30 cellular contexts compared by ENCODE assay signal in genomic region chr11:868802-869201, GRCh38. TPM values are rescaled to one million over a fixed set of nuclear protein-coding genes. Genes with fewer than 3 reads are reported as not detected.
"Had no signal": no experiment of that assay in that cellular context is flagged by ENCODE, and none has a peak within 500 bp of the region (broad histone marks: within the 10 kb centered on the region; RNA-seq: fewer than 3 reads in every experiment).

No MANE protein-coding gene starts in this region.

- H3K4me2 ChIP-seq: neural progenitor cell had no signal

- H3K9me3 Mint-ChIP-seq: dendritic cell treated with granulocyte-macrophage colony-stimulating factor and Interleukin-4, amounts not matched to agents 40 ng/mL and 50 ng/mL, for 4 days; endodermal cell; naive thymus-derived CD4-positive, alpha-beta T cell; nephron; neural progenitor cell; stimulated activated naive B cell treated with anti-CD40 and anti-IgM and Interleukin-4, amounts not matched to agents 10 μg/mL and 1 μg/mL and 100 μg/mL, for 72 hours; stimulated activated naive CD8-positive, alpha-beta T cell treated with anti-CD3 and anti-CD28 coated beads, Interleukin-15, Interleukin-2, amounts not matched to agents 100 ng/mL and 50 ng/mL, for 24 hours had no signal

- H3K4me1 Mint-ChIP-seq: endodermal cell; naive thymus-derived CD4-positive, alpha-beta T cell; stimulated activated naive B cell treated with anti-CD40 and anti-IgM and Interleukin-4, amounts not matched to agents 10 μg/mL and 1 μg/mL and 100 μg/mL, for 72 hours had no signal

- H3K27ac Mint-ChIP-seq: dendritic cell treated with granulocyte-macrophage colony-stimulating factor and Interleukin-4, amounts not matched to agents 40 ng/mL and 50 ng/mL, for 4 days; endodermal cell; nephron; neural progenitor cell; stimulated activated naive B cell treated with anti-CD40 and anti-IgM and Interleukin-4, amounts not matched to agents 10 μg/mL and 1 μg/mL and 100 μg/mL, for 72 hours; stimulated activated naive CD8-positive, alpha-beta T cell treated with anti-CD3 and anti-CD28 coated beads, Interleukin-15, Interleukin-2, amounts not matched to agents 100 ng/mL and 50 ng/mL, for 24 hours had no signal

- H3K27me3 ChIP-seq: heart right ventricle, left lung, neural progenitor cell, spleen, tibial nerve, upper lobe of right lung, uterus had no signal

- H3K27me3 Mint-ChIP-seq: dendritic cell treated with granulocyte-macrophage colony-stimulating factor and Interleukin-4, amounts not matched to agents 40 ng/mL and 50 ng/mL, for 4 days; naive thymus-derived CD4-positive, alpha-beta T cell; stimulated activated naive B cell treated with anti-CD40 and anti-IgM and Interleukin-4, amounts not matched to agents 10 μg/mL and 1 μg/mL and 100 μg/mL, for 72 hours; stimulated activated naive CD8-positive, alpha-beta T cell treated with anti-CD3 and anti-CD28 coated beads, Interleukin-15, Interleukin-2, amounts not matched to agents 100 ng/mL and 50 ng/mL, for 24 hours had no signal

- H3K4me1 ChIP-seq: colonic mucosa, heart right ventricle, left lung, neural progenitor cell, psoas muscle, tibial nerve, upper lobe of right lung, uterus had no signal

- FAIRE-seq: islet of Langerhans had no signal

- DNase-seq: colonic mucosa; effector CD8-positive, alpha-beta T cell; endodermal cell; foreskin fibroblast; glutamatergic neuron; heart right ventricle; hippocampal formation; left cardiac atrium; left lung; mesendoderm; midbrain; naive thymus-derived CD4-positive, alpha-beta T cell; nucleus accumbens; psoas muscle; right cardiac atrium; spleen; stimulated activated CD4-positive, alpha-beta T cell treated with anti-CD3 and anti-CD28 coated beads, Interleukin-4, amount 100 ng/mL, for 4 hours; stimulated activated naive B cell treated with anti-CD40 and anti-IgM and Interleukin-4, amounts not matched to agents 10 μg/mL and 1 μg/mL and 100 μg/mL, for 72 hours; upper lobe of right lung; uterus had no signal

- H3K27ac ChIP-seq: colonic mucosa, epithelial cell of prostate, heart right ventricle, left lung, neural progenitor cell, psoas muscle, skin epidermis, thoracic aorta, tibial nerve, upper lobe of right lung, uterus had no signal

- ATAC-seq: esophagus mucosa; left cardiac atrium; left lung; naive thymus-derived CD4-positive, alpha-beta T cell; psoas muscle; right cardiac atrium; stimulated activated naive B cell treated with anti-CD40 and anti-IgM and Interleukin-4, amounts not matched to agents 10 μg/mL and 1 μg/mL and 100 μg/mL, for 72 hours; upper lobe of right lung had no signal

- H3K9ac ChIP-seq: neural progenitor cell had no signal

- H3K4me3 Mint-ChIP-seq: dendritic cell treated with granulocyte-macrophage colony-stimulating factor and Interleukin-4, amounts not matched to agents 40 ng/mL and 50 ng/mL, for 4 days; endodermal cell; naive thymus-derived CD4-positive, alpha-beta T cell; nephron; neural progenitor cell; stimulated activated naive B cell treated with anti-CD40 and anti-IgM and Interleukin-4, amounts not matched to agents 10 μg/mL and 1 μg/mL and 100 μg/mL, for 72 hours; stimulated activated naive CD8-positive, alpha-beta T cell treated with anti-CD3 and anti-CD28 coated beads, Interleukin-15, Interleukin-2, amounts not matched to agents 100 ng/mL and 50 ng/mL, for 24 hours had no signal

- H3K9me3 ChIP-seq: colonic mucosa, heart right ventricle, left lung, psoas muscle, spleen, thoracic aorta, tibial nerve, upper lobe of right lung, uterus had no signal

- H2AFZ ChIP-seq: neural progenitor cell had no signal

- H3K36me3 ChIP-seq: colonic mucosa, neural progenitor cell, uterus had no signal

- H3K4me3 ChIP-seq: colonic mucosa, heart right ventricle, left lung, neural progenitor cell, psoas muscle, skin epidermis, spleen, thoracic aorta, tibial nerve, upper lobe of right lung, uterus had no signal

RNA-seq across cellular contexts. Expression of gene CRACR2B, which starts 41.1 kb away (rescaled TPM):
- polyA plus RNA-seq: naive thymus-derived CD4-positive, alpha-beta T cell had no signal
